Comparison of ENCODE assay signal across 24 cellular contexts in the genomic region with DNA sequence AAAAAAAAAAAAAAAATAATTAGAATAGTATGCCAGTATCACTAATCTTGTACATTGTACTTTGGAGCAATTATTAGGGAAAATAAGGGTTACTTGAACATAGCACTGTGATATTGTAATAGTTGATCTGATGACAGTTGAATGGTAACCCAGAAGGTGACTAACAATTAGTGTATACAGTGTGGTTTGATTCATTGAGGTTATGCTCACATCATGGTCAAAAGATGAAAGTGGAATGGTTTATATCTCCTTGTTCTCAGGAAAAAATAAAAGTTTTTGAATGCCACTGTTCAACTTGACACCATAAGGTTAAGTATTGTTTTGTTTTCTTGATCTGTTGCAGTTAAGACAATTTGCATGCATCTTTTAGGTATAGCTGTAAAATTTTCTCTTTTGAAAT.
DNase-seq lines count a peak whose midpoint lies in the region; ATAC-seq and TF ChIP-seq lines count a peak whose summit lies in the region.
"Had no signal": no experiment of that assay in that cellular context is flagged by ENCODE, and none has a peak within 500 bp of the region (broad histone marks: within the 10 kb centered on the region; RNA-seq: fewer than 3 reads in every experiment).

No MANE protein-coding gene starts in this region.

- H3K36me3 ChIP-seq in IMR-90 (ENCODE audit: control insufficient read depth, insufficient read depth, low read length) (no peaks in the 10 kb centered on the region), brain microvascular endothelial cell (replicated peaks) (no peaks in the 10 kb centered on the region), uterus (no peaks in the 10 kb centered on the region)
- H3K36me3 ChIP-seq: ovary had no signal

- DNase-seq in EH (ENCODE audit: low read depth) (peak; percentile 28), IMR-90 (peak; percentile 82), brain microvascular endothelial cell (peak; percentile 7), kidney glomerular epithelial cell (lab: John Stamatoyannopoulos, UW) (peak; percentile 9), NCI-H524 treated with DMSO at 0.1 percent for 48 hours (lab: John Stamatoyannopoulos, UW) (no peak), progenitor cell of endocrine pancreas (ENCODE audit: low spot score, unreplicated experiment) (no peak), AML-193 (lab: John Stamatoyannopoulos, UW) (no peak), uterus (no peak)
- DNase-seq: activated CD4-positive, alpha-beta T cell treated with anti-CD3 and anti-CD28 coated beads, Interleukin-2, amount 10 ng/mL, durations not matched to agents 7 days and 5 days; activated CD8-positive, alpha-beta memory T cell treated with anti-CD3 and anti-CD28 coated beads, Interleukin-2, amount 50 U/mL, for 4 hours; activated gamma-delta T cell treated with Interleukin-2 at 50 U/mL for 16 hours; anterior cingulate cortex; endodermal cell; GDM1; hypothalamus; naive thymus-derived CD8-positive, alpha-beta T cell; NCI-H1930; NCI-H446; NK-92 treated with Interleukin-12 subunit alpha and Interleukin-12 subunit beta, amount 100 ng/mL, for 24 hours; ovary; stimulated activated naive CD4-positive, alpha-beta T cell; tibial artery had no signal

- H2AFZ ChIP-seq in IMR-90 (replicated peaks; ENCODE audit: low read length, poor library complexity): no peak overlapping the region

- CTCF ChIA-PET in IMR-90 (lab: Yijun Ruan, JAX): no interaction called here

- BruUV-seq in IMR-90 (replicated peaks; lab: Mats Ljungman, UMichigan): no TSS peak

- H3K9me1 ChIP-seq in IMR-90 (ENCODE audit: insufficient read depth, low read length): no peaks in the 10 kb centered on the region

- no peak overlapping the region for H3K27ac Mint-ChIP-seq in progenitor cell of endocrine pancreas
- H3K27ac Mint-ChIP-seq: activated CD4-positive, alpha-beta T cell treated with anti-CD3 and anti-CD28 coated beads, Interleukin-2, amount 10 ng/mL, durations not matched to agents 7 days and 5 days; B cell; endodermal cell; naive thymus-derived CD8-positive, alpha-beta T cell had no signal

- no peak overlapping the region for H3K56ac ChIP-seq in IMR-90 (ENCODE audit: extremely low read depth, insufficient read depth, low read length)

- POLR2A ChIA-PET in IMR-90 (lab: Charles Lee; ENCODE audit: unreplicated experiment): no interaction called here

- H3K27me3 ChIP-seq in IMR-90 (ENCODE audit: control insufficient read depth, insufficient read depth, low read length) (no peaks in the 10 kb centered on the region), brain microvascular endothelial cell (replicated peaks) (no peaks in the 10 kb centered on the region), uterus (no peaks in the 10 kb centered on the region)
- H3K27me3 ChIP-seq: ovary, tibial artery had no signal

- dilution Hi-C loops in IMR-90 (cut with HindIII; ENCODE audit: low sequenced_read_pairs, unreplicated experiment): no loop called here

- no peaks in the 10 kb centered on the region for H3K79me1 ChIP-seq in IMR-90 (ENCODE audit: low read depth in 1 of 2, low read length in 2 of 2)

- TF ChIP-seq CTCF in IMR-90 (conservative IDR thresholded peaks at IDR 0.05; ENCODE audit: low read depth, low read length) (no peak), brain microvascular endothelial cell (IDR thresholded peaks at IDR 0.05; ENCODE audit: low read depth, low read length, missing control alignments) (no peak), progenitor cell of endocrine pancreas (IDR thresholded peaks at IDR 0.05; ENCODE audit: unreplicated experiment) (no peak), uterus (IDR thresholded peaks at IDR 0.05) (no peak)

- H3K4me2 ChIP-seq in IMR-90 (ENCODE audit: low read depth, low read length): no peak overlapping the region

- no peak overlapping the region for H3K18ac ChIP-seq in IMR-90 (ENCODE audit: low read depth, low read length)

- no peak overlapping the region for H2BK20ac ChIP-seq in IMR-90 (ENCODE audit: low read depth, low read length)

- H3K4me1 ChIP-seq in IMR-90 (ENCODE audit: control insufficient read depth, insufficient read depth, low read length) (peaks cover 2% of the 10 kb centered on the region; the same call in 1 of the 2 replicates), uterus (no peaks in the 10 kb centered on the region)
- H3K4me1 ChIP-seq: tibial artery had no signal

- no peaks in the 10 kb centered on the region for H3K4me1 Mint-ChIP-seq in progenitor cell of endocrine pancreas (ENCODE audit: low read depth)
- H3K4me1 Mint-ChIP-seq: activated CD4-positive, alpha-beta T cell treated with anti-CD3 and anti-CD28 coated beads, Interleukin-2, amount 10 ng/mL, durations not matched to agents 7 days and 5 days; B cell; endodermal cell had no signal

- H2BK5ac ChIP-seq in IMR-90 (ENCODE audit: low read depth, low read length, poor library complexity, severe bottlenecking): no peak overlapping the region

- H4K91ac ChIP-seq in IMR-90 (ENCODE audit: insufficient read depth, low read depth, low read length): no peak overlapping the region

- H3K14ac ChIP-seq in IMR-90 (replicated peaks; ENCODE audit: low read depth, low read length): no peak overlapping the region

- H4K8ac ChIP-seq in IMR-90 (ENCODE audit: low read depth in 2 of 2, low read length in 2 of 2): no peak overlapping the region

- no peak overlapping the region for H3K4me3 ChIP-seq in IMR-90 (ENCODE audit: insufficient read depth, low read depth, low read length)
- H3K4me3 ChIP-seq in brain microvascular endothelial cell (ENCODE audit: low read depth, low read length): no peak overlapping the region
- no peak overlapping the region for H3K4me3 ChIP-seq in uterus
- H3K4me3 ChIP-seq: GM12878, ovary, tibial artery had no signal

- no peak overlapping the region for H3K9ac ChIP-seq in IMR-90 (ENCODE audit: low read depth, low read length)

- H3K27ac ChIP-seq in IMR-90 (ENCODE audit: insufficient read depth, low read length) (no peak overlapping the region), brain microvascular endothelial cell (peak overlapping the region; percentile 28), uterus (no peak overlapping the region)
- H3K27ac ChIP-seq: ovary, tibial artery had no signal

- TF ChIP-seq POLR2A in IMR-90 (IDR thresholded peaks at IDR 0.05; ENCODE audit: low read depth, low read length) (no peak), uterus (IDR thresholded peaks at IDR 0.05) (no peak)

- no peak overlapping the region for H3K4me3 Mint-ChIP-seq in progenitor cell of endocrine pancreas (ENCODE audit: low read depth)
- H3K4me3 Mint-ChIP-seq: activated CD4-positive, alpha-beta T cell treated with anti-CD3 and anti-CD28 coated beads, Interleukin-2, amount 10 ng/mL, durations not matched to agents 7 days and 5 days; B cell; endodermal cell; naive thymus-derived CD8-positive, alpha-beta T cell had no signal

- no peak overlapping the region for H2AK9ac ChIP-seq in IMR-90 (replicated peaks; ENCODE audit: low read depth, low read length, poor library complexity)

- no peak overlapping the region for H2BK120ac ChIP-seq in IMR-90 (ENCODE audit: low read depth, low read length)

- H3K4ac ChIP-seq in IMR-90 (ENCODE audit: low read depth, low read length): no peak overlapping the region

- peaks cover 17% of the 10 kb centered on the region for H3K9me3 Mint-ChIP-seq in progenitor cell of endocrine pancreas (ENCODE audit: low read depth)

- no peak overlapping the region for H2AK5ac ChIP-seq in IMR-90 (ENCODE audit: low read depth, low read length)

- no peaks in the 10 kb centered on the region for H3K36me3 Mint-ChIP-seq in progenitor cell of endocrine pancreas (ENCODE audit: insufficient read depth)

- no peaks in the 10 kb centered on the region for H3K27me3 Mint-ChIP-seq in progenitor cell of endocrine pancreas
- H3K27me3 Mint-ChIP-seq: activated CD4-positive, alpha-beta T cell treated with anti-CD3 and anti-CD28 coated beads, Interleukin-2, amount 10 ng/mL, durations not matched to agents 7 days and 5 days; B cell; naive thymus-derived CD8-positive, alpha-beta T cell had no signal

- no peak for TF ChIP-seq RAD21 in IMR-90 (IDR thresholded peaks at IDR 0.05; ENCODE audit: low read length)

- H3K9me3 ChIP-seq in IMR-90 (ENCODE audit: control insufficient read depth, insufficient read depth, low read length): peaks cover 4% of the 10 kb centered on the region
- peaks cover 0 to 12% of the 10 kb centered on the region in 2 donors for H3K9me3 ChIP-seq in uterus

- in situ Hi-C loops in IMR-90 (cut with MboI; ENCODE audit: low sequenced_read_pairs): no loop called here
- in situ Hi-C loops in brain microvascular endothelial cell (cut with HindIII; ENCODE audit: low pct_ligation_motif_present, low sequenced_read_pairs): no loop called here

- no peak overlapping the region for H4K5ac ChIP-seq in IMR-90 (ENCODE audit: low read depth, low read length)

- intact Hi-C loops in IMR-90 (cut with micrococcal nuclease): loop anchor here (1.0 kb wide), 1 partner anchor 48 kb away; no protein-coding TSS in a partner anchor
- intact Hi-C loops in uterus (cut with DNase I; ENCODE audit: low total_unique reads): no loop called here

- no peak overlapping the region for H2BK15ac ChIP-seq in IMR-90 (ENCODE audit: low read depth, low read length)

- no peaks in the 10 kb centered on the region for H4K20me1 ChIP-seq in IMR-90 (ENCODE audit: insufficient read depth, low read length)

- no peak overlapping the region for H3K23ac ChIP-seq in IMR-90 (ENCODE audit: low read depth, low read length)

- ATAC-seq in IMR-90 (ENCODE audit: low read depth): peak; percentile 71
- ATAC-seq: GM12878; naive thymus-derived CD8-positive, alpha-beta T cell had no signal

TF ChIP-seq in IMR-90, 13 proteins besides CTCF, POLR2A, EP300 and RAD21 (continues in another document):
- TF ChIP-seq, protein P1, sequence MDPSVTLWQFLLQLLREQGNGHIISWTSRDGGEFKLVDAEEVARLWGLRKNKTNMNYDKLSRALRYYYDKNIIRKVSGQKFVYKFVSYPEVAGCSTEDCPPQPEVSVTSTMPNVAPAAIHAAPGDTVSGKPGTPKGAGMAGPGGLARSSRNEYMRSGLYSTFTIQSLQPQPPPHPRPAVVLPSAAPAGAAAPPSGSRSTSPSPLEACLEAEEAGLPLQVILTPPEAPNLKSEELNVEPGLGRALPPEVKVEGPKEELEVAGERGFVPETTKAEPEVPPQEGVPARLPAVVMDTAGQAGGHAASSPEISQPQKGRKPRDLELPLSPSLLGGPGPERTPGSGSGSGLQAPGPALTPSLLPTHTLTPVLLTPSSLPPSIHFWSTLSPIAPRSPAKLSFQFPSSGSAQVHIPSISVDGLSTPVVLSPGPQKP (IDR thresholded peaks at IDR 0.05; ENCODE audit: borderline replicate concordance, low read depth, low read length): no peak
- TF ChIP-seq RCOR1 (IDR thresholded peaks at IDR 0.05; ENCODE audit: insufficient replicate concordance, low read length) (no peak), MAZ (IDR thresholded peaks at IDR 0.05; ENCODE audit: borderline replicate concordance, low read depth, low read length) (no peak), FOS (IDR thresholded peaks at IDR 0.05; ENCODE audit: low read depth, low read length) (no peak)

Comparison
In these comparisons a context has a peak if more than half of its experiments do, and no peak if none do; other contexts are left out.
1. DNase-seq: peak in EH (single experiment), IMR-90 (single experiment), brain microvascular endothelial cell (single experiment) and kidney glomerular epithelial cell (single experiment); none in NCI-H524 treated with DMSO at 0.1 percent for 48 hours (single experiment), progenitor cell of endocrine pancreas (single experiment), AML-193 (0 of 2) and uterus (0 of 2).